17 cellular contexts compared by ENCODE assay signal in the genomic region with DNA sequence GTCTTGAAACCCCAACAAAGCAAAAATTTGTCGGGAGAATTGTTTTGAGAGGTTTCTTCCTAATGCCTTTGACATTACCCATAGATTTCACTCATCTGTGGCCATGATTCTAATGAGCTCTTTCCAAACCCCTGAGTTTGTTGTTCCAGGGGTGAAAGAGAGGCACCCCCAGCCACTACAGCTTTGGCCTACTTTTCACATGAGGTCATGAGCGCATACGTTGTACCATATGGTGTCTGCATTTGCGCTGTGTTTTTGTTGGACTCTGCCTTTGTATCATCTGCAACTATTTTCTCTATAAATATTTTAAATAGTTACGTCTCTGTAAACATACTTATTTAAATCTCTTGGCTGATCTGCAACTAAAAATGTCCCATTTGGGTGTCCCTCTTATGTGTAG.
DNase-seq lines count a peak whose midpoint lies in the region; ATAC-seq and TF ChIP-seq lines count a peak whose summit lies in the region.
"Had no signal": no experiment of that assay in that cellular context is flagged by ENCODE, and none has a peak within 500 bp of the region (broad histone marks: within the 10 kb centered on the region; RNA-seq: fewer than 3 reads in every experiment).

No MANE protein-coding gene starts in this region.

- peak; percentile 72 for DNase-seq in EH (ENCODE audit: low read depth)
- peak; percentile 17 for DNase-seq in adipocyte (ENCODE audit: low read depth)
- DNase-seq in esophagus muscularis mucosa (ENCODE audit: extremely low spot score): peak; percentile 50
- peak; percentile 11 for DNase-seq in osteocyte (ENCODE audit: extremely low spot score, unreplicated experiment)
- no peak for DNase-seq in GM13977 (ENCODE audit: low spot score)
- no peak for DNase-seq in central memory CD4-positive, alpha-beta T cell
- DNase-seq: ACHN; CD4-positive, alpha-beta memory T cell; DMS53; DND-41; GDM1; H9 had no signal

- no peak overlapping the region for H3K4me3 ChIP-seq in adipocyte (ENCODE audit: low read length)
- H3K4me3 ChIP-seq in esophagus muscularis mucosa: no peak overlapping the region
- H3K4me3 ChIP-seq: BLaER1, K562 had no signal

- no peak for TF ChIP-seq POLR2A in esophagus muscularis mucosa (IDR thresholded peaks at IDR 0.05; ENCODE audit: low read depth)

- TF ChIP-seq CTCF in esophagus muscularis mucosa (IDR thresholded peaks at IDR 0.05): no peak
- TF ChIP-seq CTCF in osteocyte (IDR thresholded peaks at IDR 0.05): no peak
- no peak for TF ChIP-seq CTCF in GM13977 (IDR thresholded peaks at IDR 0.05; ENCODE audit: extremely low read depth, insufficient read depth, missing control alignments)

- intact Hi-C loops in esophagus muscularis mucosa (cut with DNase I): no loop called here

- H3K27me3 ChIP-seq in adipocyte (replicated peaks; ENCODE audit: control insufficient read depth, insufficient read depth, low read length) (no peaks in the 10 kb centered on the region), esophagus muscularis mucosa (no peaks in the 10 kb centered on the region)
- H3K27me3 ChIP-seq: BLaER1 had no signal

- H3K4me3 Mint-ChIP-seq in osteocyte (ENCODE audit: unreplicated experiment): no peak overlapping the region
- H3K4me3 Mint-ChIP-seq: CD14-positive monocyte; CD4-positive, alpha-beta memory T cell; H9 had no signal

- TF ChIP-seq EP300 in esophagus muscularis mucosa (IDR thresholded peaks at IDR 0.05): no peak

- no peak overlapping the region for H3K27ac Mint-ChIP-seq in osteocyte (ENCODE audit: unreplicated experiment)
- H3K27ac Mint-ChIP-seq: CD14-positive monocyte; CD4-positive, alpha-beta memory T cell; H9 had no signal

- no peaks in the 10 kb centered on the region for H3K36me3 Mint-ChIP-seq in osteocyte (ENCODE audit: unreplicated experiment)
- H3K36me3 Mint-ChIP-seq: CD14-positive monocyte; CD4-positive, alpha-beta memory T cell had no signal

- peaks cover 17% of the 10 kb centered on the region for H3K4me1 Mint-ChIP-seq in osteocyte (ENCODE audit: unreplicated experiment)
- H3K4me1 Mint-ChIP-seq: CD14-positive monocyte; CD4-positive, alpha-beta memory T cell had no signal

- 85% methylated on average over 5 of the region's 5 CpGs for WGBS in esophagus muscularis mucosa

- in situ Hi-C loops in GM13977 (cut with MboI; ENCODE audit: low pct_unique_long_range_greater_than_20kb, low sequenced_read_pairs, unreplicated experiment): no loop called here

- H3K9me3 Mint-ChIP-seq in osteocyte (ENCODE audit: unreplicated experiment): no peaks in the 10 kb centered on the region

- ATAC-seq in HG03342 (IDR thresholded peaks at IDR 0.05; ENCODE audit: unreplicated experiment): no peak
- ATAC-seq: K562 had no signal

- H3K9ac ChIP-seq in adipocyte (ENCODE audit: low read length): no peak overlapping the region
- H3K9ac ChIP-seq: BLaER1 had no signal

- H3K27ac ChIP-seq in esophagus muscularis mucosa (replicated peaks in 1 of 4): no peak overlapping the region
- H3K27ac ChIP-seq: BLaER1, HL-60 had no signal

- H3K36me3 ChIP-seq in adipocyte (ENCODE audit: control insufficient read depth, insufficient read depth, low read length, severe bottlenecking) (no peaks in the 10 kb centered on the region), esophagus muscularis mucosa (no peaks in the 10 kb centered on the region)
- H3K36me3 ChIP-seq: BLaER1 had no signal

- H3K9me3 ChIP-seq in adipocyte (ENCODE audit: control insufficient read depth, low read length) (no peaks in the 10 kb centered on the region), esophagus muscularis mucosa (no peaks in the 10 kb centered on the region)
- H3K9me3 ChIP-seq: BLaER1 had no signal

- peaks cover 45% of the 10 kb centered on the region for H3K27me3 Mint-ChIP-seq in osteocyte (ENCODE audit: unreplicated experiment)
- H3K27me3 Mint-ChIP-seq: CD4-positive, alpha-beta memory T cell had no signal

- H3K4me1 ChIP-seq in adipocyte (ENCODE audit: control insufficient read depth, insufficient read depth, low read length) (peaks cover 3% of the 10 kb centered on the region), esophagus muscularis mucosa (peaks cover 4 to 11% (median 10%) of the 10 kb centered on the region in 4 donors)
- H3K4me1 ChIP-seq: BLaER1 had no signal

Comparison
In these comparisons a context has a peak if more than half of its experiments do, and no peak if none do; other contexts are left out.
1. DNase-seq: peak in EH (single experiment), adipocyte (single experiment), esophagus muscularis mucosa (single experiment) and osteocyte (single experiment); none in GM13977 (single experiment) and central memory CD4-positive, alpha-beta T cell (single experiment).